33 cellular contexts compared by ENCODE assay signal in the genomic region with DNA sequence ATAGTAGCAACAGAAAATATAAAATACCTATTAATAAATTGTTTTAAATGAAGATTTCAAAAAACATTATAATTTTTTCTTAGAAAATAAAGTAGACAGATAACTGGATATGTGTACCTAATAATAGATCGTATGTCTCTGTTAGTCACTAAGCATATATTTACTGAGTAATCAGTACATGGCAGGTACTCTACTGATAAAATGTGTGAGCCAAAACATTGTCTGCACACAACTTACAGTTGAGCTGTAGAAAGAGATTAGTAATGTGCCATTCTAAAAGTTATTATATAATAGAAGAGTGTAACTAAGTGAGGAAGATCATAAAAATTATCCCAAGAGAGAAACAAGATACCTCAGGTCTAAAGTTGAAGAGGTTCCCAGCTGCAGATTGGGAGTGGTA.
A peak's percentile ranks its signal among the peaks of the same experiment; 100 is the strongest.
DNase-seq lines count a peak whose midpoint lies in the region; ATAC-seq and TF ChIP-seq lines count a peak whose summit lies in the region.
"Had no signal": no experiment of that assay in that cellular context is flagged by ENCODE, and none has a peak within 500 bp of the region (broad histone marks: within the 10 kb centered on the region; RNA-seq: fewer than 3 reads in every experiment).

No MANE protein-coding gene starts in this region.

- no peaks in the 10 kb centered on the region for H3K36me3 ChIP-seq in SK-N-MC (ENCODE audit: insufficient read depth, low read length)

- no peak overlapping the region for H3K9ac ChIP-seq in SK-N-MC (ENCODE audit: insufficient read length)

- DNase-seq in NCI-H1417 (lab: John Stamatoyannopoulos, UW): peak in 2 of 3 experiments; percentile 56 to 81
- no peak for DNase-seq in NCI-H1417 treated with DMSO at 0.1 percent for 48 hours (lab: John Stamatoyannopoulos, UW)
- DNase-seq in HEK293T (ENCODE audit: extremely low spot score): peak; percentile 15
- peak; percentile 54 for DNase-seq in NCI-H345 (lab: John Stamatoyannopoulos, UW)
- peak; percentile 50 for DNase-seq in SK-N-MC (ENCODE audit: low read depth, low spot score)
- DNase-seq in activated T-cell treated with anti-CD3 and anti-CD28 coated beads, Interleukin-2, amount 50 U/mL, for 24 hours: no peak
- DNase-seq: 8988T; activated CD4-positive, alpha-beta T cell treated with anti-CD3 and anti-CD28 coated beads, Interleukin-2, amount 50 U/mL, for 1 hour; activated CD4-positive, CD25-positive, alpha-beta regulatory T cell; activated gamma-delta T cell; activated T-cell treated with anti-CD3 and anti-CD28 coated beads, Interleukin-2, amount 50 U/mL, for 4 hours; C1 segment of cervical spinal cord; Caco-2; caudate nucleus; DND-41; effector CD8-positive, alpha-beta T cell; H9; hypothalamus; immature natural killer cell; left colon; MM.1S; NCI-H1694; stimulated activated naive CD4-positive, alpha-beta T cell treated with Interleukin-2 at 50 U/mL for 16 hours; testis had no signal

- H3K9me3 Mint-ChIP-seq in activated T-cell treated with anti-CD3 and anti-CD28 coated beads, Interleukin-2, amount 50 U/mL, for 24 hours: peaks cover 2% of the 10 kb centered on the region
- H3K9me3 Mint-ChIP-seq: activated T-cell treated with anti-CD3 and anti-CD28 coated beads, Interleukin-2, amount 50 U/mL, for 4 hours; H9; memory B cell; nephron; T-helper 1 cell treated with Interleukin-12 subunit alpha and Interleukin-12 subunit beta and Interleukin-4 antibody, amounts not matched to agents 30 μg/mL and 1 μg/mL, for 36 hours had no signal

- CTCF ChIA-PET in HEK293T (lab: Yijun Ruan, JAX): interaction anchor here (0.6 kb wide), 1 partner anchor 1575 kb away, joined by 3 read pairs; no protein-coding TSS in a partner anchor

- no peaks in the 10 kb centered on the region for H3K9me3 ChIP-seq in SK-N-MC (ENCODE audit: low read depth, low read length)
- H3K9me3 ChIP-seq: Caco-2, testis had no signal

- no peaks in the 10 kb centered on the region for H3K4me1 Mint-ChIP-seq in activated T-cell treated with anti-CD3 and anti-CD28 coated beads, Interleukin-2, amount 50 U/mL, for 24 hours (ENCODE audit: low read depth)
- H3K4me1 Mint-ChIP-seq: immature natural killer cell, memory B cell, nephron had no signal

- no peak overlapping the region for H3K4me3 Mint-ChIP-seq in activated T-cell treated with anti-CD3 and anti-CD28 coated beads, Interleukin-2, amount 50 U/mL, for 24 hours
- H3K4me3 Mint-ChIP-seq: activated T-cell treated with anti-CD3 and anti-CD28 coated beads, Interleukin-2, amount 50 U/mL, for 4 hours; H9; immature natural killer cell; memory B cell; nephron; T-helper 1 cell treated with Interleukin-12 subunit alpha and Interleukin-12 subunit beta and Interleukin-4 antibody, amounts not matched to agents 30 μg/mL and 1 μg/mL, for 36 hours had no signal

- ATAC-seq in HG02852 (IDR thresholded peaks at IDR 0.05; ENCODE audit: unreplicated experiment) (no peak), HG03025 (IDR thresholded peaks at IDR 0.05; ENCODE audit: low FRiP score, unreplicated experiment) (no peak)
- ATAC-seq: activated T-cell treated with anti-CD3 and anti-CD28 coated beads, Interleukin-2, amount 50 U/mL, for 4 hours; HepG2; left colon; SK-N-SH treated with all-trans-retinoic acid at 6 μM for 48 hours had no signal

- no peak overlapping the region for H3K27ac Mint-ChIP-seq in activated T-cell treated with anti-CD3 and anti-CD28 coated beads, Interleukin-2, amount 50 U/mL, for 24 hours
- H3K27ac Mint-ChIP-seq: H9; immature natural killer cell; memory B cell; T-helper 1 cell treated with Interleukin-12 subunit alpha and Interleukin-12 subunit beta and Interleukin-4 antibody, amounts not matched to agents 30 μg/mL and 1 μg/mL, for 36 hours had no signal

- H3K36me3 Mint-ChIP-seq in activated T-cell treated with anti-CD3 and anti-CD28 coated beads, Interleukin-2, amount 50 U/mL, for 24 hours (ENCODE audit: low read depth): no peaks in the 10 kb centered on the region
- H3K36me3 Mint-ChIP-seq: immature natural killer cell, memory B cell had no signal

- no peak overlapping the region; the same call in 1 of the 2 replicates for H3K4me3 ChIP-seq in SK-N-MC
- H3K4me3 ChIP-seq: coronary artery, testis had no signal

- POLR2A ChIA-PET in HEK293T (lab: Yijun Ruan, JAX): no interaction called here

- no peak overlapping the region for H3K27ac ChIP-seq in SK-N-MC
- H3K27ac ChIP-seq: coronary artery, RWPE1, testis had no signal

- H3K27me3 Mint-ChIP-seq in activated T-cell treated with anti-CD3 and anti-CD28 coated beads, Interleukin-2, amount 50 U/mL, for 24 hours: no peaks in the 10 kb centered on the region
- H3K27me3 Mint-ChIP-seq: memory B cell had no signal

TF ChIP-seq in HEK293T, 16 proteins besides CTCF, POLR2A, EP300 and RAD21:
- TF ChIP-seq FOXA1 (IDR thresholded peaks at IDR 0.05): no peak
- TF ChIP-seq, protein P1, sequence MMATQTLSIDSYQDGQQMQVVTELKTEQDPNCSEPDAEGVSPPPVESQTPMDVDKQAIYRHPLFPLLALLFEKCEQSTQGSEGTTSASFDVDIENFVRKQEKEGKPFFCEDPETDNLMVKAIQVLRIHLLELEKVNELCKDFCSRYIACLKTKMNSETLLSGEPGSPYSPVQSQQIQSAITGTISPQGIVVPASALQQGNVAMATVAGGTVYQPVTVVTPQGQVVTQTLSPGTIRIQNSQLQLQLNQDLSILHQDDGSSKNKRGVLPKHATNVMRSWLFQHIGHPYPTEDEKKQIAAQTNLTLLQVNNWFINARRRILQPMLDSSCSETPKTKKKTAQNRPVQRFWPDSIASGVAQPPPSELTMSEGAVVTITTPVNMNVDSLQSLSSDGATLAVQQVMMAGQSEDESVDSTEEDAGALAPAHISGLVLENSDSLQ (IDR thresholded peaks at IDR 0.05): peak; percentile 17; the same call in 1 of the 2 replicates

Comparison
In these comparisons a context has a peak if more than half of its experiments do, and no peak if none do; other contexts are left out.
1. DNase-seq: peak in NCI-H1417 (2 of 3), HEK293T (single experiment), NCI-H345 (single experiment) and SK-N-MC (single experiment); none in NCI-H1417 treated with DMSO at 0.1 percent for 48 hours (single experiment) and activated T-cell treated with anti-CD3 and anti-CD28 coated beads, Interleukin-2, amount 50 U/mL, for 24 hours (single experiment).